5 cellular contexts compared by ENCODE assay signal in the genomic region with DNA sequence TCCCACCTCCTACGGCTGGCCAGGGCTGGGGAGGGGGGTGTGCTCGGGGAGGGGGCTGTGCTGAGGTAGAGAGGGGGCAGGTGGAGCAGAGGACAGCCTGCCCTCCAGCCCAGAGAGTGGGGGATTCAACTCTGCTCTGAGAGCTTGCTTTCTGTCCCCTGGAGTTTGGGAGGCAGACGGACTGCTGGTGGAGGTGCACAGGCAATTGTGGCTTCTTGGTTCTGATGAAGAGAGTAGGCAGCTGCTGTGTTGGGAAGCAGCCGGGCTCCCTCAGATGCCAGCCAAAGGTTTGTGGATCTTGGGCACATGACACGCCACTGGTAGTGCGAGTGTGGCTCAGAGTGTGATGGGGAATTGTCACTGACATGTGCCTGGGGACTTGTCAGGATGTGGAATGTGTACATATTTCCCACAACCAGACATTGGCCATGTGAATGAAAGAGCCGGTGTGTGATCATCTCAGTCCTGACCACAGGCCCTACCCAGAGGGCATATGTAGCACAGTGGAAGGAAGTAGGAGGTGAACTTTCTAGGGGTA. TPM values are rescaled to one million over a fixed set of nuclear protein-coding genes. Genes with fewer than 3 reads are reported as not detected.
"Had no signal": no experiment of that assay in that cellular context is flagged by ENCODE, and none has a peak within 500 bp of the region (broad histone marks: within the 10 kb centered on the region; RNA-seq: fewer than 3 reads in every experiment).

No MANE protein-coding gene starts in this region.

RNA-seq across cellular contexts. Expression of a gene that starts 5.3 kb away (rescaled TPM):
- total RNA-seq: cardiac muscle cell, fibroblast of villous mesenchyme, pulmonary artery endothelial cell had no signal
- polyA plus RNA-seq: immature natural killer cell; naive thymus-derived CD4-positive, alpha-beta T cell had no signal
